ENCODE assay signal across 20 cellular contexts in genomic region chr7:27303021-27303420, GRCh38.
DNase-seq lines count a peak whose midpoint lies in the region; ATAC-seq, FAIRE-seq and TF ChIP-seq lines count a peak whose summit lies in the region.
"Had no signal": no experiment of that assay in that cellular context is flagged by ENCODE, and none has a peak within 500 bp of the region (broad histone marks: within the 10 kb centered on the region; RNA-seq: fewer than 3 reads in every experiment).

No MANE protein-coding gene starts in this region.

- H3K27me3 ChIP-seq in keratinocyte (ENCODE audit: control insufficient read depth, extremely low read depth, insufficient read depth, low read length), result no peaks in the 10 kb centered on the region
- H3K27me3 ChIP-seq: MG63, neural progenitor cell had no signal

- H3K27ac ChIP-seq in keratinocyte (ENCODE audit: control insufficient read depth, insufficient read depth, low read length), result no peak overlapping the region
- H3K27ac ChIP-seq: neural progenitor cell had no signal

- H3K9ac ChIP-seq in keratinocyte (ENCODE audit: control insufficient read depth, extremely low read depth, insufficient read depth, low read length), result no peak overlapping the region
- H3K9ac ChIP-seq: neural progenitor cell had no signal

- H4K20me1 ChIP-seq in keratinocyte (ENCODE audit: control insufficient read depth, extremely low read depth, insufficient read depth, low read length), result no peaks in the 10 kb centered on the region

- ATAC-seq in HG03139 (IDR thresholded peaks at IDR 0.05; ENCODE audit: unreplicated experiment) (no peak), HG03432 (IDR thresholded peaks at IDR 0.05; ENCODE audit: unreplicated experiment) (no peak), HG02884 (IDR thresholded peaks at IDR 0.05; ENCODE audit: unreplicated experiment) (no peak)
- ATAC-seq: activated CD8-positive, alpha-beta memory T cell treated with anti-CD3 and anti-CD28 coated beads, Interleukin-2, amount 10 ng/mL, durations not matched to agents 7 days and 5 days; Right ventricle myocardium inferior; stimulated activated effector memory CD8-positive, alpha-beta T cell treated with anti-CD3 and anti-CD28 coated beads, Interleukin-12 subunit alpha, Interleukin-12 subunit beta, amount 100 ng/mL, for 72 hours had no signal

- no peaks in the 10 kb centered on the region for H3K9me3 ChIP-seq in keratinocyte (ENCODE audit: control insufficient read depth, low read depth, low read length)
- H3K9me3 ChIP-seq: MG63 had no signal

- H3K36me3 ChIP-seq in keratinocyte (ENCODE audit: control insufficient read depth in 2 of 2, extremely low read depth in 1 of 2, insufficient read depth in 2 of 2, low read length in 2 of 2), result no peaks in the 10 kb centered on the region
- H3K36me3 ChIP-seq: MG63, neural progenitor cell had no signal

- DNase-seq in DMS79 (lab: John Stamatoyannopoulos, UW) (peak; percentile 84), NCI-H1092 treated with DMSO at 0.1 percent for 48 hours (lab: John Stamatoyannopoulos, UW) (peak; percentile 54), astrocyte of the hippocampus (ENCODE audit: low read depth, low spot score) (peak; percentile 3), keratinocyte (ENCODE audit: low read depth, low spot score) (peak; percentile 1)
- DNase-seq: activated CD4-positive, alpha-beta T cell treated with anti-CD3 and anti-CD28 coated beads for 48 hours; activated CD8-positive, alpha-beta memory T cell treated with anti-CD3 and anti-CD28 coated beads, Interleukin-2, amount 10 ng/mL, durations not matched to agents 7 days and 5 days; activated naive CD8-positive, alpha-beta T cell treated with anti-CD3 and anti-CD28 coated beads for 36 hours; effector CD8-positive, alpha-beta T cell; HFFc6; IMR-90; MG63; NCI-H1930; NCI-H524 treated with DMSO at 0.1 percent for 48 hours had no signal

- no peak for TF ChIP-seq CTCF in keratinocyte (optimal IDR thresholded peaks at IDR 0.05 in 1 of 3, IDR thresholded peaks at IDR 0.05 in 1 of 3, conservative IDR thresholded peaks at IDR 0.05 in 1 of 3; ENCODE audit: extremely low read depth in 1 of 3, insufficient read depth in 2 of 3, low read length in 3 of 3)

- FAIRE-seq in keratinocyte (lab: Jason Lieb, UNC), result peak; percentile 79
- FAIRE-seq: islet of Langerhans had no signal

- no peak overlapping the region for H3K4me3 ChIP-seq in keratinocyte (ENCODE audit: control insufficient read depth in 2 of 3, extremely low read depth in 1 of 3, insufficient read depth in 2 of 3, low read depth in 1 of 3, low read length in 3 of 3)
- H3K4me3 ChIP-seq: MG63, neural progenitor cell had no signal

- peak overlapping the region; percentile 35 for H3K4me2 ChIP-seq in keratinocyte (ENCODE audit: control insufficient read depth, extremely low read depth, insufficient read depth, low read depth, low read length)
- H3K4me2 ChIP-seq: neural progenitor cell had no signal

- H3K4me1 ChIP-seq in keratinocyte (ENCODE audit: control insufficient read depth, extremely low read depth, insufficient read depth, low read length), result peaks cover 5% of the 10 kb centered on the region
- H3K4me1 ChIP-seq: neural progenitor cell had no signal

- H3K79me2 ChIP-seq in keratinocyte (ENCODE audit: control insufficient read depth, insufficient read depth, low read length), result no peaks in the 10 kb centered on the region

- dilution Hi-C loops in keratinocyte (cut with MboI; ENCODE audit: extremely low pct_ligation_motif_present, low sequenced_read_pairs), result no loop called here

- H3K9me1 ChIP-seq in keratinocyte (ENCODE audit: control insufficient read depth, extremely low read depth, insufficient read depth, low read length), result no peaks in the 10 kb centered on the region

- peak overlapping the region; percentile 5 for H2AFZ ChIP-seq in keratinocyte (ENCODE audit: control insufficient read depth, low read length)
- H2AFZ ChIP-seq: neural progenitor cell had no signal

Comparison
In these comparisons a context has a peak if more than half of its experiments do, and no peak if none do; other contexts are left out.
1. DNase-seq: peak in every context shown above with its lines; median percentile 84 in DMS79; 54 in NCI-H1092 treated with DMSO at 0.1 percent for 48 hours; 3 in astrocyte of the hippocampus; 1 in keratinocyte.